ENCODE assay signal across 21 cellular contexts in genomic region chr4:63786181-63786580, GRCh38.
DNase-seq lines count a peak whose midpoint lies in the region; ATAC-seq lines count a peak whose summit lies in the region.
"Had no signal": no experiment of that assay in that cellular context is flagged by ENCODE, and none has a peak within 500 bp of the region (broad histone marks: within the 10 kb centered on the region; RNA-seq: fewer than 3 reads in every experiment).

No MANE protein-coding gene starts in this region.

- H3K4me3 Mint-ChIP-seq in activated T-helper 17 cell treated with anti-CD3 and anti-CD28 coated beads, Interleukin-2, amount 50 U/mL, for 72 hours: no peak overlapping the region
- H3K4me3 Mint-ChIP-seq in activated CD4-positive, alpha-beta T cell treated with anti-CD3 and anti-CD28 coated beads for 36 hours: no peak overlapping the region
- H3K4me3 Mint-ChIP-seq: CD14-positive monocyte; CD4-positive, alpha-beta memory T cell; HFFc6; IgD-negative memory B cell had no signal

- no peaks in the 10 kb centered on the region for H3K4me1 Mint-ChIP-seq in activated T-helper 17 cell treated with anti-CD3 and anti-CD28 coated beads, Interleukin-2, amount 50 U/mL, for 72 hours
- no peaks in the 10 kb centered on the region for H3K4me1 Mint-ChIP-seq in activated CD4-positive, alpha-beta T cell treated with anti-CD3 and anti-CD28 coated beads for 36 hours
- H3K4me1 Mint-ChIP-seq: CD14-positive monocyte; CD4-positive, alpha-beta memory T cell; IgD-negative memory B cell had no signal

- peaks cover 18% of the 10 kb centered on the region for H3K9me3 Mint-ChIP-seq in activated T-helper 17 cell treated with anti-CD3 and anti-CD28 coated beads, Interleukin-2, amount 50 U/mL, for 72 hours
- H3K9me3 Mint-ChIP-seq in activated CD4-positive, alpha-beta T cell treated with anti-CD3 and anti-CD28 coated beads for 36 hours (ENCODE audit: low read depth): peaks cover 11% of the 10 kb centered on the region
- H3K9me3 Mint-ChIP-seq: CD14-positive monocyte had no signal

- intact Hi-C loops in activated CD4-positive, alpha-beta T cell treated with anti-CD3 and anti-CD28 coated beads for 36 hours (cut with DNase I, micrococcal nuclease): no loop called here

- no peak for ATAC-seq in activated T-helper 17 cell treated with anti-CD3 and anti-CD28 coated beads, Interleukin-2, amount 50 U/mL, for 72 hours (replicated peaks)
- no peak for ATAC-seq in HG03139 (IDR thresholded peaks at IDR 0.05; ENCODE audit: unreplicated experiment)
- ATAC-seq in activated CD4-positive, alpha-beta T cell treated with anti-CD3 and anti-CD28 coated beads for 36 hours: no peak
- ATAC-seq: A549, HCT116, HepG2 had no signal

- no peak overlapping the region for H3K27ac Mint-ChIP-seq in activated T-helper 17 cell treated with anti-CD3 and anti-CD28 coated beads, Interleukin-2, amount 50 U/mL, for 72 hours
- H3K27ac Mint-ChIP-seq in activated CD4-positive, alpha-beta T cell treated with anti-CD3 and anti-CD28 coated beads for 36 hours: no peak overlapping the region
- H3K27ac Mint-ChIP-seq: CD14-positive monocyte; CD4-positive, alpha-beta memory T cell; HFFc6; IgD-negative memory B cell had no signal

- peak; percentile 57 for DNase-seq in Ammon's horn (ENCODE audit: low spot score)
- DNase-seq in NCI-H1694 (lab: John Stamatoyannopoulos, UW): peak; percentile 54
- DNase-seq in NCI-H446 (lab: John Stamatoyannopoulos, UW): peak; percentile 79 to 94
- peak; percentile 14 for DNase-seq in pons (ENCODE audit: low spot score)
- DNase-seq in activated CD4-positive, alpha-beta T cell treated with anti-CD3 and anti-CD28 coated beads for 36 hours: no peak
- DNase-seq: AML-193; CD4-positive, alpha-beta memory T cell; DMS53; DND-41; EL; GOT3; H7; HFFc6; KG1 had no signal

- CTCF ChIA-PET in activated CD4-positive, alpha-beta T cell treated with anti-CD3 and anti-CD28 coated beads for 36 hours (lab: Charles Lee): interaction anchor here (0.6 kb wide), 1 partner anchor 1162 kb away, joined by 5 read pairs; no protein-coding TSS in a partner anchor

- H3K36me3 Mint-ChIP-seq in activated T-helper 17 cell treated with anti-CD3 and anti-CD28 coated beads, Interleukin-2, amount 50 U/mL, for 72 hours (ENCODE audit: low read depth): no peaks in the 10 kb centered on the region
- H3K36me3 Mint-ChIP-seq in activated CD4-positive, alpha-beta T cell treated with anti-CD3 and anti-CD28 coated beads for 36 hours (ENCODE audit: low read depth): no peaks in the 10 kb centered on the region
- H3K36me3 Mint-ChIP-seq: CD14-positive monocyte; CD4-positive, alpha-beta memory T cell; IgD-negative memory B cell had no signal

- POLR2A ChIA-PET in activated CD4-positive, alpha-beta T cell treated with anti-CD3 and anti-CD28 coated beads for 36 hours (lab: Charles Lee): no interaction called here

- H3K27me3 Mint-ChIP-seq in activated T-helper 17 cell treated with anti-CD3 and anti-CD28 coated beads, Interleukin-2, amount 50 U/mL, for 72 hours: no peaks in the 10 kb centered on the region
- H3K27me3 Mint-ChIP-seq in activated CD4-positive, alpha-beta T cell treated with anti-CD3 and anti-CD28 coated beads for 36 hours: no peaks in the 10 kb centered on the region
- H3K27me3 Mint-ChIP-seq: CD4-positive, alpha-beta memory T cell; IgD-negative memory B cell had no signal
